10 cellular contexts compared by ENCODE assay signal in the genomic region with DNA sequence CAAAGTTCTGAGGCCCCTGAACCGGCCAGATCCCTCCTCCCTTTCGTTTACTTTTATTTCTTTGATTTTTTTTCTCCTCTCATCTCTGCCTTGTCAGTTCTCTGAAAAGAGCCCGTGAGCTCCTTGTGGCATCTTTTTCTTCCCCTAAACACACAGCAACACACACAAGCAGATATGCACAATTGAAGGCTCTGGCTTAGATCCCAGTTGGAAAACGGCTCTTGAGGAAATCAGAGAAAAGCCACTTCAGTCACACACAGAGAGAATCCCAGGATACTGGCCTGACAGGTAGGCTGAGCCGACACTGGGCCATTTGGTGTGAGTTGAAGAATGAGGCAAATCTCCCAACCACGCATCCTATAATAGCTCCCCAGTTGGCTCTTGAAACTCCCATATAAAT. TPM values are rescaled to one million over a fixed set of nuclear protein-coding genes. Genes with fewer than 3 reads are reported as not detected.
DNase-seq lines count a peak whose midpoint lies in the region; ATAC-seq and TF ChIP-seq lines count a peak whose summit lies in the region.
"Had no signal": no experiment of that assay in that cellular context is flagged by ENCODE, and none has a peak within 500 bp of the region (broad histone marks: within the 10 kb centered on the region; RNA-seq: fewer than 3 reads in every experiment).

No MANE protein-coding gene starts in this region.

- TF ChIP-seq CTCF in heart left ventricle (IDR thresholded peaks at IDR 0.05) (no peak), transverse colon (IDR thresholded peaks at IDR 0.05) (no peak)

- no peak for TF ChIP-seq EP300 in transverse colon (IDR thresholded peaks at IDR 0.05; ENCODE audit: low read depth)

- TF ChIP-seq POLR2A in heart left ventricle (IDR thresholded peaks at IDR 0.05) (no peak), transverse colon (IDR thresholded peaks at IDR 0.05) (no peak)

- in situ Hi-C loops in transverse colon (cut with MboI; ENCODE audit: low pct_ligation_motif_present in 1 of 4, low pct_unique_long_range_greater_than_20kb in 1 of 4, low sequenced_read_pairs in 3 of 4) = loop anchor here in 1 of 4 donors (25.0 kb wide), 1 partner anchor 1225 kb away; a partner anchor contains a TSS

- no peaks in the 10 kb centered on the region for H3K9me3 ChIP-seq in heart left ventricle
- H3K9me3 ChIP-seq in transverse colon = no peaks in the 10 kb centered on the region

- intact Hi-C loops in heart left ventricle (cut with DNase I) = loop anchor here in 2 of 10 donors (5.0 to 10.0 kb wide), 3 partner anchors 113 to 1233 kb away; no protein-coding TSS in a partner anchor
- intact Hi-C loops in left ventricle myocardium superior (cut with micrococcal nuclease) = no loop called here
- intact Hi-C loops in transverse colon (cut with DNase I; ENCODE audit: low total_unique reads) = no loop called here

- WGBS in heart left ventricle, 4 donors = 23 to 36% (median 28%) methylated on average over 6 of the region's 6 CpGs
- WGBS in transverse colon (ENCODE audit: low coverage in 1 of 2), 2 donors = 40% methylated on average over 6 of the region's 6 CpGs; no CpG with 5 or more reads in 1 of the 2 donors

- no peak for ATAC-seq in heart left ventricle
- ATAC-seq in left ventricle myocardium superior = no peak
- no peak for ATAC-seq in HG02885 (IDR thresholded peaks at IDR 0.05; ENCODE audit: poor library complexity, unreplicated experiment)

- H3K4me3 ChIP-seq in heart left ventricle = peak overlapping the region in 10 of 12 donors; percentile 1 to 58 (median 46)
- peak overlapping the region in 3 of 4 donors; percentile 28 to 55 (median 28) for H3K4me3 ChIP-seq in transverse colon

- H3K4me1 ChIP-seq in heart left ventricle = peaks cover 0 to 16% (median 4%) of the 10 kb centered on the region in 12 donors
- H3K4me1 ChIP-seq in transverse colon = no peaks in the 10 kb centered on the region

- DNase-seq in heart left ventricle = no peak
- DNase-seq in left ventricle myocardium superior = no peak
- DNase-seq in medulla oblongata (ENCODE audit: extremely low spot score) = peak; percentile 32
- DNase-seq in transverse colon = no peak
- no peak for DNase-seq in NCI-H524 treated with DMSO at 0.1 percent for 48 hours (lab: John Stamatoyannopoulos, UW)
- DNase-seq in hepatic stellate cell (ENCODE audit: low spot score) = no peak
- DNase-seq: NCI-H187 treated with DMSO at 0.1 percent for 48 hours had no signal

- H3K27me3 ChIP-seq in heart left ventricle = peaks cover 0 to 16% (median 0%) of the 10 kb centered on the region in 9 donors
- no peaks in the 10 kb centered on the region for H3K27me3 ChIP-seq in transverse colon

- H3K36me3 ChIP-seq in heart left ventricle (no peaks in the 10 kb centered on the region), transverse colon (no peaks in the 10 kb centered on the region)

- H3K27ac ChIP-seq in heart left ventricle (peak overlapping the region in 4 of 12 donors; percentile 24 to 47 (median 40)), angular gyrus (ENCODE audit: low read depth, low read length) (peak overlapping the region; percentile 96), transverse colon (peak overlapping the region in 1 of 4 donors; percentile 65)

RNA-seq across cellular contexts. Expression of a gene that starts 12.9 kb away (rescaled TPM):
- total RNA-seq in heart left ventricle = 10 to 100 TPM in 8 of 9 donors, 1 to 10 TPM in 1; 9.8 to 42.0 (median 18.6) TPM
- 10 to 100 TPM; 14.2 to 14.8 TPM for polyA plus RNA-seq in heart left ventricle
- total RNA-seq in left ventricle myocardium superior = 20.8 TPM
- total RNA-seq in transverse colon = 1 to 10 TPM; 2.3 to 6.0 (median 3.5) TPM
- total RNA-seq: Daoy had no signal
